8 cellular contexts compared by ENCODE assay signal in genomic region chr19:12938054-12938535, GRCh38. TPM values are rescaled to one million over a fixed set of nuclear protein-coding genes. Genes with fewer than 3 reads are reported as not detected.
DNase-seq lines count a peak whose midpoint lies in the region; ATAC-seq, FAIRE-seq and TF ChIP-seq lines count a peak whose summit lies in the region.

No MANE protein-coding gene starts in this region.

- ATAC-seq in HG02884 (IDR thresholded peaks at IDR 0.05; ENCODE audit: unreplicated experiment) (peak; percentile 83), T-cell (replicated peaks in 1 of 4) (peak; percentile 88 to 91 (median 90)), pancreas (peak; percentile 83 to 92 (median 88))

- 0% methylated on average over 30 of the region's 30 CpGs for WGBS in pancreas, 2 donors

- peak overlapping the region; percentile 98 to 99 (median 99) for H3K4me3 Mint-ChIP-seq in T-cell

- H3K9me3 ChIP-seq in pancreas, result no peaks in the 10 kb centered on the region
- H3K9me3 ChIP-seq in tibial artery, result no peaks in the 10 kb centered on the region

- DNase-seq in NCI-H146 (lab: John Stamatoyannopoulos, UW), result peak; percentile 100
- DNase-seq in T-cell, result peak; percentile 96 to 100 (median 98)
- peak; percentile 99 for DNase-seq in amniotic epithelial cell (ENCODE audit: low read depth)
- DNase-seq in cardiac septum (ENCODE audit: low spot score), result peak; percentile 100
- peak; percentile 97 to 100 (median 100) for DNase-seq in pancreas
- DNase-seq in tibial artery, result peak; percentile 100

- H3K36me3 ChIP-seq in pancreas (peaks cover 6 to 31% (median 17%) of the 10 kb centered on the region in 3 donors), tibial artery (peaks cover 29 to 34% (median 31%) of the 10 kb centered on the region in 3 donors)

- peaks cover 17 to 20% (median 18%) of the 10 kb centered on the region in 3 donors for H3K4me1 ChIP-seq in pancreas
- peaks cover 0 to 45% (median 35%) of the 10 kb centered on the region in 4 donors for H3K4me1 ChIP-seq in tibial artery

- FAIRE-seq in pancreas (lab: Jason Lieb, UNC), result peak; percentile 89

- H3K27ac ChIP-seq in pancreas, result peak overlapping the region; percentile 37 to 87 (median 77)
- H3K27ac ChIP-seq in tibial artery, result peak overlapping the region; percentile 92 to 93

- peak overlapping the region; percentile 92 to 95 for H3K27ac Mint-ChIP-seq in T-cell

- H3K9me3 Mint-ChIP-seq in T-cell, result no peaks in the 10 kb centered on the region

- intact Hi-C loops in cardiac septum (cut with DNase I), result no loop called here
- intact Hi-C loops in pancreas (cut with DNase I), result no loop called here
- intact Hi-C loops in tibial artery (cut with DNase I; ENCODE audit: low total_unique reads), result no loop called here

- H3K27me3 Mint-ChIP-seq in T-cell, result no peaks in the 10 kb centered on the region

- H3K4me3 ChIP-seq in GM12875 (ENCODE audit: low read depth, low read length) (peak overlapping the region; percentile 97), pancreas (peak overlapping the region; percentile 76 to 99 (median 84)), tibial artery (peak overlapping the region; percentile 91)

- CTCF ChIA-PET in T-cell (lab: Charles Lee), result interaction anchor here in 1 of 2 donors (0.6 to 1.1 kb wide), 3 partner anchors 10 to 53 kb away, joined by 3 to 9 read pairs (median 5); partner anchors contain the start of gene GCDH

- H3K27me3 ChIP-seq in pancreas, result no peaks in the 10 kb centered on the region
- H3K27me3 ChIP-seq in tibial artery, result no peaks in the 10 kb centered on the region

- peaks cover 57 to 63% (median 61%) of the 10 kb centered on the region in 3 donors for H3K4me1 Mint-ChIP-seq in T-cell

- no peak for TF ChIP-seq CTCF in GM12875 (IDR thresholded peaks at IDR 0.05; ENCODE audit: borderline replicate concordance, insufficient read depth, low read depth, low read length)
- TF ChIP-seq CTCF in pancreas (IDR thresholded peaks at IDR 0.05), result no peak
- no peak for TF ChIP-seq CTCF in tibial artery (IDR thresholded peaks at IDR 0.05)

- H3K36me3 Mint-ChIP-seq in T-cell, result peaks cover 29% of the 10 kb centered on the region

- POLR2A ChIA-PET in T-cell (lab: Charles Lee), result interaction anchor here in 1 of 2 donors (0.6 kb wide), 1 partner anchor 1537 kb away, joined by 6 read pairs; no protein-coding TSS in a partner anchor

RNA-seq across cellular contexts. Expression of gene CALR, which starts 0.3 kb away (rescaled TPM):
- total RNA-seq in T-cell, result 100 to 1,000 TPM; 429 to 530 (median 501) TPM
- 412 TPM for total RNA-seq in cardiac septum
- 100 to 1,000 TPM; 279 to 681 (median 373) TPM for total RNA-seq in pancreas
- polyA plus RNA-seq in pancreas, result 100 to 1,000 TPM; 132 to 263 TPM

RNA-seq across cellular contexts. Expression of gene FARSA, which starts 4.6 kb away (rescaled TPM):
- 10 to 100 TPM; 28.3 to 86.2 (median 73.4) TPM for total RNA-seq in T-cell
- 36.3 TPM for total RNA-seq in cardiac septum
- 10 to 100 TPM; 19.4 to 46.0 (median 29.0) TPM for total RNA-seq in pancreas
- polyA plus RNA-seq in pancreas, result 10 to 100 TPM; 30.4 to 31.0 TPM

RNA-seq across cellular contexts. Expression of gene RAD23A, which starts 7.6 kb away (rescaled TPM):
- total RNA-seq in T-cell (100 to 1,000 TPM in 3 of 5 donors, 10 to 100 TPM in 2; 82.0 to 116 (median 104) TPM), cardiac septum (143 TPM), pancreas (10 to 100 TPM; 35.0 to 60.2 (median 45.9) TPM)
- polyA plus RNA-seq in pancreas, result 10 to 100 TPM; 91.5 to 99.1 TPM

RNA-seq across cellular contexts. Expression of gene GADD45GIP1, which starts 18.9 kb away (rescaled TPM):
- total RNA-seq in T-cell (10 to 100 TPM in 3 of 5 donors, 1 to 10 TPM in 2; 6.2 to 22.6 (median 20.1) TPM), cardiac septum (23.5 TPM), pancreas (10 to 100 TPM in 3 of 6 donors, 1 to 10 TPM in 3; 6.0 to 10.7 (median 9.8) TPM)
- polyA plus RNA-seq in pancreas, result 10 to 100 TPM; 25.3 to 37.4 TPM

RNA-seq across cellular contexts. Expression of gene SYCE2, which starts 19.0 kb away (rescaled TPM):
- total RNA-seq in T-cell (1 to 10 TPM in 2 of 5 donors, not detected in 3; 2.5 to 2.8 TPM), cardiac septum (not detected), pancreas (not detected)
- under 1 TPM in 1 of 2 donors, not detected in 1; 0.19 TPM for polyA plus RNA-seq in pancreas

Comparison
In these comparisons a context has a peak if more than half of its experiments do, and no peak if none do; other contexts are left out.
1. Peak in every context shown above with its lines: DNase-seq, ATAC-seq, H3K4me3 ChIP-seq and H3K27ac ChIP-seq.